26 cellular contexts compared by ENCODE assay signal in the genomic region with DNA sequence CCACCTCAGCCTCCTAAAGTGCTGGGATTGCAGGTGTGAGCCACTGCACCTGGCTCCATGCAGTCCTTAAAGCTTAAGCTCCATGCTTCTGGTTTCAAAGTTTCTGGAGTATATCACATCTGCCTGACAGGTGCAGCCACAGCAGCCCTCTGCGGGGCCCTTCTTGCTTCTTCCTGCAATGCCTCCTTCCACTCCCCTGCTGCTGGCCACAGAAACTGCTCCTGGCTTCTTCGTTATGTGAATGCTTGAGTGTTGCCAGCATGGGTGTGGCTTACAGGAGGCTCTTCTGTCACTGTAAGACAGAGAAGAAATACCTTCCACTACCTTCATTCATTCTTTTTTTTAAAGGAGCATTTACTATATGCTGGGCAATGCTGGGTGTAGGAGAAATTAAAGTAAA. TPM values are rescaled to one million over a fixed set of nuclear protein-coding genes. Genes with fewer than 3 reads are reported as not detected.
"Had no signal": no experiment of that assay in that cellular context is flagged by ENCODE, and none has a peak within 500 bp of the region (broad histone marks: within the 10 kb centered on the region; RNA-seq: fewer than 3 reads in every experiment).

No MANE protein-coding gene starts in this region.

- H3K4me3 ChIP-seq: body of pancreas, hepatocyte, ovary, psoas muscle, right atrium auricular region, spleen, thoracic aorta, upper lobe of left lung had no signal

- FAIRE-seq: islet of Langerhans had no signal

- H3K27ac ChIP-seq: body of pancreas, hepatocyte, ovary, psoas muscle, right atrium auricular region, spleen, thoracic aorta, upper lobe of left lung had no signal

- H3K27me3 Mint-ChIP-seq: activated CD4-positive, alpha-beta memory T cell treated with anti-CD3 and anti-CD28 coated beads for 36 hours; activated naive CD4-positive, alpha-beta T cell treated with anti-CD3 and anti-CD28 coated beads, Interleukin-2, amount 10 ng/mL, durations not matched to agents 7 days and 5 days; activated naive CD8-positive, alpha-beta T cell treated with anti-CD3 and anti-CD28 coated beads, Interleukin-2, amount 50 U/mL, for 24 hours; dendritic cell treated with granulocyte-macrophage colony-stimulating factor and Interleukin-4, amounts not matched to agents 40 ng/mL and 50 ng/mL, for 4 days had no signal

- H3K27me3 ChIP-seq: body of pancreas, ovary, right atrium auricular region, upper lobe of left lung had no signal

- H3K9me3 ChIP-seq: body of pancreas, ovary, psoas muscle, right atrium auricular region, spleen, thoracic aorta, upper lobe of left lung had no signal

- H3K36me3 Mint-ChIP-seq: activated CD4-positive, alpha-beta memory T cell treated with anti-CD3 and anti-CD28 coated beads for 36 hours; activated naive CD4-positive, alpha-beta T cell treated with anti-CD3 and anti-CD28 coated beads, Interleukin-2, amount 10 ng/mL, durations not matched to agents 7 days and 5 days; memory B cell; natural killer cell treated with Interleukin-12 subunit alpha and Interleukin-12 subunit beta and Interleukin-15 and Interleukin-18, amount 100 ng/mL, for 72 hours had no signal

- H3K27ac Mint-ChIP-seq: activated CD4-positive, alpha-beta memory T cell treated with anti-CD3 and anti-CD28 coated beads for 36 hours; activated naive CD4-positive, alpha-beta T cell treated with anti-CD3 and anti-CD28 coated beads, Interleukin-2, amount 10 ng/mL, durations not matched to agents 7 days and 5 days; activated naive CD8-positive, alpha-beta T cell treated with anti-CD3 and anti-CD28 coated beads, Interleukin-2, amount 50 U/mL, for 24 hours; dendritic cell treated with granulocyte-macrophage colony-stimulating factor and Interleukin-4, amounts not matched to agents 40 ng/mL and 50 ng/mL, for 4 days; memory B cell; natural killer cell treated with Interleukin-12 subunit alpha and Interleukin-12 subunit beta and Interleukin-15 and Interleukin-18, amount 100 ng/mL, for 72 hours; T-helper 17 cell had no signal

- H3K4me3 Mint-ChIP-seq: activated CD4-positive, alpha-beta memory T cell treated with anti-CD3 and anti-CD28 coated beads for 36 hours; activated naive CD4-positive, alpha-beta T cell treated with anti-CD3 and anti-CD28 coated beads, Interleukin-2, amount 10 ng/mL, durations not matched to agents 7 days and 5 days; activated naive CD8-positive, alpha-beta T cell treated with anti-CD3 and anti-CD28 coated beads, Interleukin-2, amount 50 U/mL, for 24 hours; dendritic cell treated with granulocyte-macrophage colony-stimulating factor and Interleukin-4, amounts not matched to agents 40 ng/mL and 50 ng/mL, for 4 days; memory B cell; natural killer cell treated with Interleukin-12 subunit alpha and Interleukin-12 subunit beta and Interleukin-15 and Interleukin-18, amount 100 ng/mL, for 72 hours; T-helper 17 cell had no signal

- H3K4me1 Mint-ChIP-seq: activated naive CD4-positive, alpha-beta T cell treated with anti-CD3 and anti-CD28 coated beads, Interleukin-2, amount 10 ng/mL, durations not matched to agents 7 days and 5 days; activated naive CD8-positive, alpha-beta T cell treated with anti-CD3 and anti-CD28 coated beads, Interleukin-2, amount 50 U/mL, for 24 hours; memory B cell; T-helper 17 cell had no signal

- H3K36me3 ChIP-seq: ovary, right atrium auricular region, spleen, thoracic aorta, upper lobe of left lung had no signal

- H3K79me2 ChIP-seq: hepatocyte had no signal

- H3K9me3 Mint-ChIP-seq: activated CD4-positive, alpha-beta memory T cell treated with anti-CD3 and anti-CD28 coated beads for 36 hours; activated naive CD8-positive, alpha-beta T cell treated with anti-CD3 and anti-CD28 coated beads, Interleukin-2, amount 50 U/mL, for 24 hours; dendritic cell treated with granulocyte-macrophage colony-stimulating factor and Interleukin-4, amounts not matched to agents 40 ng/mL and 50 ng/mL, for 4 days; memory B cell; natural killer cell treated with Interleukin-12 subunit alpha and Interleukin-12 subunit beta and Interleukin-15 and Interleukin-18, amount 100 ng/mL, for 72 hours had no signal

- ATAC-seq: activated naive CD8-positive, alpha-beta T cell treated with anti-CD3 and anti-CD28 coated beads, Interleukin-2, amount 50 U/mL, for 24 hours; body of pancreas; left cardiac atrium; natural killer cell treated with Interleukin-12 subunit alpha and Interleukin-12 subunit beta and Interleukin-15 and Interleukin-18, amount 100 ng/mL, for 72 hours; psoas muscle; T-helper 17 cell had no signal

- H3K4me2 ChIP-seq: hepatocyte had no signal

- H3K4me1 ChIP-seq: body of pancreas, psoas muscle, right atrium auricular region, spleen, upper lobe of left lung had no signal

- DNase-seq: activated CD4-positive, alpha-beta memory T cell treated with anti-CD3 and anti-CD28 coated beads for 36 hours; activated CD4-positive, alpha-beta T cell treated with anti-CD3 and anti-CD28 coated beads for 4 hours; activated CD4-positive, CD25-positive, alpha-beta regulatory T cell; activated naive CD4-positive, alpha-beta T cell treated with anti-CD3 and anti-CD28 coated beads, Interleukin-2, amount 10 ng/mL, durations not matched to agents 7 days and 5 days; activated naive CD8-positive, alpha-beta T cell treated with anti-CD3 and anti-CD28 coated beads, Interleukin-2, amount 50 U/mL, for 24 hours; activated T-cell treated with anti-CD3 and anti-CD28 coated beads, Interleukin-2, amount 50 U/mL, for 48 hours; anterior cingulate cortex; body of pancreas; caudate nucleus; effector CD4-positive, alpha-beta T cell; foreskin melanocyte; left cardiac atrium; ovary; psoas muscle; spleen; stimulated activated CD4-positive, alpha-beta T cell treated with anti-CD3 and anti-CD28 coated beads, Interleukin-4, amount 100 ng/mL, for 1 hour; stimulated activated naive CD4-positive, alpha-beta T cell; T-helper 17 cell; upper lobe of left lung had no signal

- H2AFZ ChIP-seq: hepatocyte had no signal

RNA-seq across cellular contexts. Expression of a gene that starts 10.1 kb away (rescaled TPM):
- total RNA-seq: natural killer cell treated with Interleukin-12 subunit alpha and Interleukin-12 subunit beta and Interleukin-15 and Interleukin-18, amount 100 ng/mL, for 72 hours; T-helper 17 cell had no signal
